25 cellular contexts compared by ENCODE assay signal in the genomic region with DNA sequence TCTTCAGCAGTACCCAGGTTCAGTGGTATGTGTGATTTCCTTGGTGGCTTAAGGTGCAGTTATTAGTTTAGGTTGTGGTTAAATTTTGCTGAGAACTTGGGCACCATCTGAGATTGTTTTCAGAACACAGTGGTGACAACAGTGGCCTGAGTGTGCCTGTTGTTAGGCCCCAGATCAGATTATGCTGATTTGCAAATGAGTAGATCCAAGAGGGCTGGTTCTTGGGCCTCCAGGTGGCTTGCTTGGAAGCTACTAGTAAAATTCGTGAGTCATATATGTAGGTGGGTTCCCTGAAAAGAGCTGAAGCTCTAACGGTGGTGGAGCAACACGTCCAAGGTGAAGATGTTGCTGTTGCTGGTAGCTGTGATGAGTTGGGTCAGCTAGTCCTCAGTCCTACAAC.
"Had no signal": no experiment of that assay in that cellular context is flagged by ENCODE, and none has a peak within 500 bp of the region (broad histone marks: within the 10 kb centered on the region; RNA-seq: fewer than 3 reads in every experiment).

No MANE protein-coding gene starts in this region.

- ATAC-seq: stimulated activated effector memory CD8-positive, alpha-beta T cell treated with anti-CD3 and anti-CD28 coated beads, Interleukin-12 subunit alpha, Interleukin-12 subunit beta, amount 100 ng/mL, for 72 hours; stimulated activated memory B cell treated with anti-CD40 and anti-IgM and Interleukin-4, amounts not matched to agents 10 μg/mL and 1 μg/mL and 100 μg/mL, for 72 hours; stimulated activated naive B cell treated with anti-CD40 and anti-IgM and Interleukin-4, amounts not matched to agents 10 μg/mL and 1 μg/mL and 100 μg/mL, for 72 hours; stimulated activated naive CD8-positive, alpha-beta T cell treated with anti-CD3 and anti-CD28 coated beads, Interleukin-15, amount 100 ng/mL, for 72 hours; stimulated activated naive CD8-positive, alpha-beta T cell treated with anti-CD3 and anti-CD28 coated beads, Interleukin-15, Interleukin-2, amounts not matched to agents 100 U/mL and 50 U/mL, for 24 hours had no signal

- DNase-seq: stimulated activated CD4-positive, alpha-beta T cell treated with anti-CD3 and anti-CD28 coated beads, Interleukin-2, amount 100 ng/mL, for 48 hours; stimulated activated CD4-positive, alpha-beta T cell treated with anti-CD3 and anti-CD28 coated beads, Interleukin-4, amount 100 ng/mL, for 1 hour; stimulated activated CD4-positive, alpha-beta T cell treated with anti-CD3 and anti-CD28 coated beads, Interleukin-4, amount 100 ng/mL, for 24 hours; stimulated activated CD4-positive, alpha-beta T cell treated with anti-CD3 and anti-CD28 coated beads, Interleukin-4, amount 100 ng/mL, for 4 hours; stimulated activated CD8-positive, alpha-beta memory T cell treated with anti-CD3 and anti-CD28 coated beads, Interleukin-4, amount 100 ng/mL, for 48 hours; stimulated activated naive B cell treated with anti-CD40 and anti-IgM and Interleukin-4, amounts not matched to agents 10 μg/mL and 1 μg/mL and 100 μg/mL, for 72 hours; stimulated activated naive CD4-positive, alpha-beta T cell treated with Interleukin-2 at 50 U/mL for 16 hours; stimulated activated naive CD8-positive, alpha-beta T cell treated with anti-CD3 and anti-CD28 coated beads, Interleukin-15, amount 100 ng/mL, for 72 hours; stimulated activated naive CD8-positive, alpha-beta T cell treated with anti-CD3 and anti-CD28 coated beads, Interleukin-15, Interleukin-2, amounts not matched to agents 100 U/mL and 50 U/mL, for 24 hours; stomach; substantia nigra; testis; thyroid gland; tibial artery; transverse colon; trophoblast cell; upper lobe of left lung; upper lobe of right lung; uterus had no signal

- H3K27me3 ChIP-seq: stomach, suprapubic skin, testis, thyroid gland, tibial artery, tibial nerve, transverse colon, upper lobe of left lung, upper lobe of right lung, uterus, vagina had no signal

- H3K27ac ChIP-seq: stomach, suprapubic skin, testis, thoracic aorta, thyroid gland, tibial artery, tibial nerve, transverse colon, upper lobe of left lung, upper lobe of right lung, uterus, vagina had no signal

- H3K4me3 ChIP-seq: stomach, suprapubic skin, testis, thoracic aorta, thyroid gland, tibial artery, tibial nerve, transverse colon, upper lobe of left lung, upper lobe of right lung, uterus, vagina had no signal

- H3K36me3 ChIP-seq: stomach, suprapubic skin, thoracic aorta, thyroid gland, tibial artery, tibial nerve, transverse colon, upper lobe of left lung, upper lobe of right lung, uterus, vagina had no signal

- H3K9me3 ChIP-seq: testis, thoracic aorta, thyroid gland, upper lobe of right lung, uterus, vagina had no signal

- H3K4me1 ChIP-seq: stomach, suprapubic skin, testis, thyroid gland, tibial artery, tibial nerve, transverse colon, upper lobe of left lung, upper lobe of right lung, uterus, vagina had no signal
